ENCODE assay signal across 8 cellular contexts in the genomic region with DNA sequence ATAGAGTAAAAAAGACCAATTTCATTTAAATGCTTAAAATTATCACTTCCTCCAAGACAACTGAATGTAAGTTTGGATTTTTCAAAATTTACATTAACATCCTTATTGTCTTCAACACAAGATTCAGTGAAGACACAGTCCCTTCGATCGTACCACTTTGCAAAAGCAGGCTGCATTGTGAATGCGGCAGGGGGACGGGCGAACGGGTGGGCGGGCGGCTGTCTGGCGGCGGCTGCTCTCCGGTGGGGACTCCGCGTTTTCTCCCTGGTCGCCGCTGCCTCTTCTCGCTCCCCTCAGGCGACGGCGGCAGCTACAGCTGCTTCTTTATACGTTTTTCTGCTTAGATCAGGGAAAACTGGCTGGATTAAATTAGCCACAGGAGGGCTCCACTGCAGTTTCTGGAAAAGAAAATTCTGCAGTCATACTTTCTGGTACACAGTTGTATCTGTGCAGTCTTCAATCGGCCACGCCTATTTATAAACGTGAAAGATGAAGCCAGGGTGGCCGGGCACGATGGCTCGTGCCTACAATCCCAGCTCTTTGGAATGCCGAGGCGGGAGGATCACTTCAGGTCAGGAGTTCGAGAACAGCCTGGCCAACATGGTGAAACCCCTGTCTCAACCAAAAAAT. TPM values are rescaled to one million over a fixed set of nuclear protein-coding genes. Genes with fewer than 3 reads are reported as not detected.
A peak's percentile ranks its signal among the peaks of the same experiment; 100 is the strongest.
DNase-seq lines count a peak whose midpoint lies in the region; ATAC-seq and TF ChIP-seq lines count a peak whose summit lies in the region.

No MANE protein-coding gene starts in this region.

- H3K4me3 ChIP-seq in tibial artery, result peak overlapping the region; percentile 22 to 43

- peaks cover 31% of the 10 kb centered on the region for H3K27me3 Mint-ChIP-seq in activated CD4-positive, alpha-beta T cell treated with anti-CD3 and anti-CD28 coated beads, Interleukin-2, amount 10 ng/mL, durations not matched to agents 24 days and 14 days
- peaks cover 29% of the 10 kb centered on the region for H3K27me3 Mint-ChIP-seq in WTC11 (ENCODE audit: low read depth)

- H3K36me3 ChIP-seq in tibial artery, result no peaks in the 10 kb centered on the region

- H3K4me3 Mint-ChIP-seq in activated CD4-positive, alpha-beta T cell treated with anti-CD3 and anti-CD28 coated beads, Interleukin-2, amount 10 ng/mL, durations not matched to agents 24 days and 14 days, result peak overlapping the region; percentile 51
- peak overlapping the region; percentile 60 for H3K4me3 Mint-ChIP-seq in WTC11

- H3K4me1 ChIP-seq in tibial artery, result peaks cover 0 to 10% (median 4%) of the 10 kb centered on the region in 4 donors

- H3K27me3 ChIP-seq in tibial artery, result peaks cover 0 to 31% of the 10 kb centered on the region in 2 donors

- H3K27ac ChIP-seq in epithelial cell of prostate (peak overlapping the region; percentile 86), tibial artery (no peak overlapping the region)

- peak; percentile 94 for ATAC-seq in WTC11
- no peak for ATAC-seq in HG03025 (IDR thresholded peaks at IDR 0.05; ENCODE audit: low FRiP score, unreplicated experiment)

- CTCF ChIA-PET in WTC11 (lab: Charles Lee), result interaction anchor here (0.7 to 1.6 kb wide), 7 partner anchors 17 to 298 kb away, joined by 3 to 11 read pairs (median 3); a partner anchor contains a TSS

- peak; percentile 60 for DNase-seq in activated CD4-positive, alpha-beta T cell treated with anti-CD3 and anti-CD28 coated beads, Interleukin-2, amount 10 ng/mL, durations not matched to agents 24 days and 14 days
- DNase-seq in activated CD4-positive, alpha-beta T cell treated with anti-CD3 and anti-CD28 coated beads for 1 hour, result no peak
- DNase-seq in NCI-H2107 (lab: John Stamatoyannopoulos, UW) (peak; percentile 3), WTC11 (ENCODE audit: low spot score) (peak; percentile 66), epithelial cell of prostate (ENCODE audit: low read depth, low spot score) (no peak), middle frontal gyrus (ENCODE audit: extremely low spot score, low spot score) (peak; percentile 73), tibial artery (no peak)

- TF ChIP-seq CTCF in WTC11 (IDR thresholded peaks at IDR 0.05) (no peak), tibial artery (IDR thresholded peaks at IDR 0.05) (peak; percentile 32)

- peaks cover 9% of the 10 kb centered on the region for H3K4me1 Mint-ChIP-seq in activated CD4-positive, alpha-beta T cell treated with anti-CD3 and anti-CD28 coated beads, Interleukin-2, amount 10 ng/mL, durations not matched to agents 24 days and 14 days
- peaks cover 10% of the 10 kb centered on the region for H3K4me1 Mint-ChIP-seq in WTC11

- POLR2A ChIA-PET in WTC11 (lab: Charles Lee), result no interaction called here

- intact Hi-C loops in activated CD4-positive, alpha-beta T cell treated with anti-CD3 and anti-CD28 coated beads, Interleukin-2, amount 10 ng/mL, durations not matched to agents 24 days and 14 days (cut with micrococcal nuclease), result no loop called here
- intact Hi-C loops in tibial artery (cut with DNase I; ENCODE audit: low total_unique reads), result no loop called here

- H3K9me3 ChIP-seq in tibial artery, result no peaks in the 10 kb centered on the region

- H3K36me3 Mint-ChIP-seq in activated CD4-positive, alpha-beta T cell treated with anti-CD3 and anti-CD28 coated beads, Interleukin-2, amount 10 ng/mL, durations not matched to agents 24 days and 14 days (ENCODE audit: low read depth), result no peaks in the 10 kb centered on the region
- no peaks in the 10 kb centered on the region for H3K36me3 Mint-ChIP-seq in WTC11

- no peaks in the 10 kb centered on the region for H3K9me3 Mint-ChIP-seq in activated CD4-positive, alpha-beta T cell treated with anti-CD3 and anti-CD28 coated beads, Interleukin-2, amount 10 ng/mL, durations not matched to agents 24 days and 14 days
- H3K9me3 Mint-ChIP-seq in WTC11, result no peaks in the 10 kb centered on the region

- no peak overlapping the region for H3K27ac Mint-ChIP-seq in activated CD4-positive, alpha-beta T cell treated with anti-CD3 and anti-CD28 coated beads, Interleukin-2, amount 10 ng/mL, durations not matched to agents 24 days and 14 days
- H3K27ac Mint-ChIP-seq in WTC11, result no peak overlapping the region

TF ChIP-seq in WTC11, 78 proteins besides CTCF, POLR2A, EP300 and RAD21:
- TF ChIP-seq, protein P1, sequence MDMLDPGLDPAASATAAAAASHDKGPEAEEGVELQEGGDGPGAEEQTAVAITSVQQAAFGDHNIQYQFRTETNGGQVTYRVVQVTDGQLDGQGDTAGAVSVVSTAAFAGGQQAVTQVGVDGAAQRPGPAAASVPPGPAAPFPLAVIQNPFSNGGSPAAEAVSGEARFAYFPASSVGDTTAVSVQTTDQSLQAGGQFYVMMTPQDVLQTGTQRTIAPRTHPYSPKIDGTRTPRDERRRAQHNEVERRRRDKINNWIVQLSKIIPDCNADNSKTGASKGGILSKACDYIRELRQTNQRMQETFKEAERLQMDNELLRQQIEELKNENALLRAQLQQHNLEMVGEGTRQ (CRISPR knock-in tag; IDR thresholded peaks at IDR 0.05), result no peak
- TF ChIP-seq, protein P2, sequence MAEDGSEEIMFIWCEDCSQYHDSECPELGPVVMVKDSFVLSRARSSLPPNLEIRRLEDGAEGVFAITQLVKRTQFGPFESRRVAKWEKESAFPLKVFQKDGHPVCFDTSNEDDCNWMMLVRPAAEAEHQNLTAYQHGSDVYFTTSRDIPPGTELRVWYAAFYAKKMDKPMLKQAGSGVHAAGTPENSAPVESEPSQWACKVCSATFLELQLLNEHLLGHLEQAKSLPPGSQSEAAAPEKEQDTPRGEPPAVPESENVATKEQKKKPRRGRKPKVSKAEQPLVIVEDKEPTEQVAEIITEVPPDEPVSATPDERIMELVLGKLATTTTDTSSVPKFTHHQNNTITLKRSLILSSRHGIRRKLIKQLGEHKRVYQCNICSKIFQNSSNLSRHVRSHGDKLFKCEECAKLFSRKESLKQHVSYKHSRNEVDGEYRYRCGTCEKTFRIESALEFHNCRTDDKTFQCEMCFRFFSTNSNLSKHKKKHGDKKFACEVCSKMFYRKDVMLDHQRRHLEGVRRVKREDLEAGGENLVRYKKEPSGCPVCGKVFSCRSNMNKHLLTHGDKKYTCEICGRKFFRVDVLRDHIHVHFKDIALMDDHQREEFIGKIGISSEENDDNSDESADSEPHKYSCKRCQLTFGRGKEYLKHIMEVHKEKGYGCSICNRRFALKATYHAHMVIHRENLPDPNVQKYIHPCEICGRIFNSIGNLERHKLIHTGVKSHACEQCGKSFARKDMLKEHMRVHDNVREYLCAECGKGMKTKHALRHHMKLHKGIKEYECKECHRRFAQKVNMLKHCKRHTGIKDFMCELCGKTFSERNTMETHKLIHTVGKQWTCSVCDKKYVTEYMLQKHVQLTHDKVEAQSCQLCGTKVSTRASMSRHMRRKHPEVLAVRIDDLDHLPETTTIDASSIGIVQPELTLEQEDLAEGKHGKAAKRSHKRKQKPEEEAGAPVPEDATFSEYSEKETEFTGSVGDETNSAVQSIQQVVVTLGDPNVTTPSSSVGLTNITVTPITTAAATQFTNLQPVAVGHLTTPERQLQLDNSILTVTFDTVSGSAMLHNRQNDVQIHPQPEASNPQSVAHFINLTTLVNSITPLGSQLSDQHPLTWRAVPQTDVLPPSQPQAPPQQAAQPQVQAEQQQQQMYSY (CRISPR knock-in tag; IDR thresholded peaks at IDR 0.05), result 0 out of 2 replicates have a peak, but pooled peaks have one; percentile 18
- no peak for TF ChIP-seq ATF1 (CRISPR knock-in tag; IDR thresholded peaks at IDR 0.05)

RNA-seq across cellular contexts. Expression of a gene that starts 33.9 kb away (rescaled TPM):
- 18.8 and 34.0 TPM in 2 replicates for total RNA-seq in activated CD4-positive, alpha-beta T cell treated with anti-CD3 and anti-CD28 coated beads, Interleukin-2, amount 10 ng/mL, durations not matched to agents 24 days and 14 days
- 34.3 to 40.0 TPM (median 35.5 TPM) in 3 replicates for total RNA-seq in WTC11 (2021)

Comparison
In these comparisons a context has a peak if more than half of its experiments do, and no peak if none do; other contexts are left out.
1. DNase-seq: peak in activated CD4-positive, alpha-beta T cell treated with anti-CD3 and anti-CD28 coated beads, Interleukin-2, amount 10 ng/mL, durations not matched to agents 24 days and 14 days (single experiment), NCI-H2107 (single experiment), WTC11 (single experiment) and middle frontal gyrus (single experiment); none in activated CD4-positive, alpha-beta T cell treated with anti-CD3 and anti-CD28 coated beads for 1 hour (single experiment), epithelial cell of prostate (single experiment) and tibial artery (0 of 2).